ENCODE assay signal across 1 cellular context in the genomic region with DNA sequence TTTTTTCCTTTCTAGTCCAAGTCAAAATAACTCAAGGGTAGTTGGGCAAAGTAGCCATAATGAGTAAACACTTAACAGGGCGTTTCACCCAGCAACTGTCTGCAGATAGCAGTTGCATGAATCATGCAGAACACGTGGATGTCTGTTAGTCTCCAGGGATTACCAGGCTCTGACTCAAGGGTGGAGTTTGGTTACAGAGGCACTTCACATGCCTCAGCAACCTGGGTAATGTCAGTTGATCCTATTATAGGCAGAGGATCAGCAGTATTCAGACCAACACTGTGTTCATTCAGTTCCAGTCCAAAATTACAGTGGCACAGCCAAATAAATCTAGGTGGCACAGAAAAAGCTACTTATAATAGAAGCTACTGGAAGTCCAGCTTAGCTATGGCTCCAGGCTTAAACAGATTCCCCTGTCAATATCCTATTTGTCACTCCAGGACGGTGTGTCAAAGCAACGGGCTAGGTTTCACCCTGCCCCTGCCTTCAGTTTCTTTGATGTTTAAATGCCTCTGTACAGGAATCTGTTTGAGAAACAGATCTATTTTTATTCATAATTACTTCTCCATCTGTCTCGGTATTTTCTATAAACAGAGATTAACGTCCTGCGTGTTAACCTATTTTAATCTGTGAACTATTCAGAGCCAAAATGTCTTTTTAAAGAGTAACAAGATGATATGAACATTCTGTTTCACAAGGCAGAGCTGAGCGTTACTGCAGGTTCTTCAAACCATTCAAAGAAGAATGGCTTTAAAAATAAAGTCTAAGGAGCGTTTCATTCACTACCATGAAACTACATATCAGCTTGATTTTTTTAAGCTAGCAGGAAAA.
TF ChIP-seq lines count a peak whose summit lies in the region.

No MANE protein-coding gene starts in this region.

TF ChIP-seq in HEK293, 187 proteins besides CTCF, POLR2A, EP300 and RAD21 (continued from another document and continues in another):
- TF ChIP-seq, protein P1, sequence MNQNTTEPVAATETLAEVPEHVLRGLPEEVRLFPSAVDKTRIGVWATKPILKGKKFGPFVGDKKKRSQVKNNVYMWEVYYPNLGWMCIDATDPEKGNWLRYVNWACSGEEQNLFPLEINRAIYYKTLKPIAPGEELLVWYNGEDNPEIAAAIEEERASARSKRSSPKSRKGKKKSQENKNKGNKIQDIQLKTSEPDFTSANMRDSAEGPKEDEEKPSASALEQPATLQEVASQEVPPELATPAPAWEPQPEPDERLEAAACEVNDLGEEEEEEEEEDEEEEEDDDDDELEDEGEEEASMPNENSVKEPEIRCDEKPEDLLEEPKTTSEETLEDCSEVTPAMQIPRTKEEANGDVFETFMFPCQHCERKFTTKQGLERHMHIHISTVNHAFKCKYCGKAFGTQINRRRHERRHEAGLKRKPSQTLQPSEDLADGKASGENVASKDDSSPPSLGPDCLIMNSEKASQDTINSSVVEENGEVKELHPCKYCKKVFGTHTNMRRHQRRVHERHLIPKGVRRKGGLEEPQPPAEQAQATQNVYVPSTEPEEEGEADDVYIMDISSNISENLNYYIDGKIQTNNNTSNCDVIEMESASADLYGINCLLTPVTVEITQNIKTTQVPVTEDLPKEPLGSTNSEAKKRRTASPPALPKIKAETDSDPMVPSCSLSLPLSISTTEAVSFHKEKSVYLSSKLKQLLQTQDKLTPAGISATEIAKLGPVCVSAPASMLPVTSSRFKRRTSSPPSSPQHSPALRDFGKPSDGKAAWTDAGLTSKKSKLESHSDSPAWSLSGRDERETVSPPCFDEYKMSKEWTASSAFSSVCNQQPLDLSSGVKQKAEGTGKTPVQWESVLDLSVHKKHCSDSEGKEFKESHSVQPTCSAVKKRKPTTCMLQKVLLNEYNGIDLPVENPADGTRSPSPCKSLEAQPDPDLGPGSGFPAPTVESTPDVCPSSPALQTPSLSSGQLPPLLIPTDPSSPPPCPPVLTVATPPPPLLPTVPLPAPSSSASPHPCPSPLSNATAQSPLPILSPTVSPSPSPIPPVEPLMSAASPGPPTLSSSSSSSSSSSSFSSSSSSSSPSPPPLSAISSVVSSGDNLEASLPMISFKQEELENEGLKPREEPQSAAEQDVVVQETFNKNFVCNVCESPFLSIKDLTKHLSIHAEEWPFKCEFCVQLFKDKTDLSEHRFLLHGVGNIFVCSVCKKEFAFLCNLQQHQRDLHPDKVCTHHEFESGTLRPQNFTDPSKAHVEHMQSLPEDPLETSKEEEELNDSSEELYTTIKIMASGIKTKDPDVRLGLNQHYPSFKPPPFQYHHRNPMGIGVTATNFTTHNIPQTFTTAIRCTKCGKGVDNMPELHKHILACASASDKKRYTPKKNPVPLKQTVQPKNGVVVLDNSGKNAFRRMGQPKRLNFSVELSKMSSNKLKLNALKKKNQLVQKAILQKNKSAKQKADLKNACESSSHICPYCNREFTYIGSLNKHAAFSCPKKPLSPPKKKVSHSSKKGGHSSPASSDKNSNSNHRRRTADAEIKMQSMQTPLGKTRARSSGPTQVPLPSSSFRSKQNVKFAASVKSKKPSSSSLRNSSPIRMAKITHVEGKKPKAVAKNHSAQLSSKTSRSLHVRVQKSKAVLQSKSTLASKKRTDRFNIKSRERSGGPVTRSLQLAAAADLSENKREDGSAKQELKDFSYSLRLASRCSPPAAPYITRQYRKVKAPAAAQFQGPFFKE (tag by site-specific recombination; IDR thresholded peaks at IDR 0.05; ENCODE audit: borderline replicate concordance), result no peak
- TF ChIP-seq ZNF548 (tag by site-specific recombination; IDR thresholded peaks at IDR 0.05) (no peak), HOXA7 (CRISPR knock-in tag; IDR thresholded peaks at IDR 0.05; ENCODE audit: borderline replicate concordance) (no peak), ZNF239 (tag by site-specific recombination; IDR thresholded peaks at IDR 0.05) (no peak), ZNF473 (tag by site-specific recombination; IDR thresholded peaks at IDR 0.05) (no peak), ZSCAN23 (tag by site-specific recombination; IDR thresholded peaks at IDR 0.05) (peak; percentile 69; the same call in 1 of the 2 replicates), TSHZ1 (tag by site-specific recombination; IDR thresholded peaks at IDR 0.05; ENCODE audit: borderline replicate concordance) (peak; percentile 96), SCRT2 (tag by site-specific recombination; IDR thresholded peaks at IDR 0.05) (peak; percentile 42; the same call in 1 of the 2 replicates), ZNF76 (tag by site-specific recombination; IDR thresholded peaks at IDR 0.05; ENCODE audit: borderline replicate concordance, low read depth) (peak; percentile 77), ZNF560 (tag by site-specific recombination; IDR thresholded peaks at IDR 0.05; ENCODE audit: borderline replicate concordance) (no peak), ZNF157 (tag by site-specific recombination; IDR thresholded peaks at IDR 0.05) (no peak), ZNF670 (tag by site-specific recombination; IDR thresholded peaks at IDR 0.05; ENCODE audit: low read depth) (no peak), ZNF555 (tag by site-specific recombination; conservative IDR thresholded peaks at IDR 0.05) (no peak), ZNF311 (tag by site-specific recombination; IDR thresholded peaks at IDR 0.05; ENCODE audit: borderline replicate concordance) (no peak), BCL6B (tag by site-specific recombination; IDR thresholded peaks at IDR 0.05) (no peak), KLF10 (tag by site-specific recombination; IDR thresholded peaks at IDR 0.05) (peak; percentile 78), ZNF596 (tag by site-specific recombination; IDR thresholded peaks at IDR 0.05) (no peak), ZNF518A (tag by site-specific recombination; conservative IDR thresholded peaks at IDR 0.05; ENCODE audit: low read depth) (peak; percentile 62; the same call in 1 of the 2 replicates), ZNF600 (tag by site-specific recombination; IDR thresholded peaks at IDR 0.05) (peak; percentile 79), ZNF146 (tag by site-specific recombination; IDR thresholded peaks at IDR 0.05) (no peak), ZNF654 (tag by site-specific recombination; IDR thresholded peaks at IDR 0.05; ENCODE audit: low read depth) (peak; percentile 4; the same call in 1 of the 2 replicates), ZNF24 (tag by site-specific recombination; IDR thresholded peaks at IDR 0.05) (peak; percentile 96), SP2 (tag by site-specific recombination; IDR thresholded peaks at IDR 0.05) (no peak), ZNF510 (tag by site-specific recombination; IDR thresholded peaks at IDR 0.05; ENCODE audit: insufficient replicate concordance) (no peak)
- TF ChIP-seq, protein P2, sequence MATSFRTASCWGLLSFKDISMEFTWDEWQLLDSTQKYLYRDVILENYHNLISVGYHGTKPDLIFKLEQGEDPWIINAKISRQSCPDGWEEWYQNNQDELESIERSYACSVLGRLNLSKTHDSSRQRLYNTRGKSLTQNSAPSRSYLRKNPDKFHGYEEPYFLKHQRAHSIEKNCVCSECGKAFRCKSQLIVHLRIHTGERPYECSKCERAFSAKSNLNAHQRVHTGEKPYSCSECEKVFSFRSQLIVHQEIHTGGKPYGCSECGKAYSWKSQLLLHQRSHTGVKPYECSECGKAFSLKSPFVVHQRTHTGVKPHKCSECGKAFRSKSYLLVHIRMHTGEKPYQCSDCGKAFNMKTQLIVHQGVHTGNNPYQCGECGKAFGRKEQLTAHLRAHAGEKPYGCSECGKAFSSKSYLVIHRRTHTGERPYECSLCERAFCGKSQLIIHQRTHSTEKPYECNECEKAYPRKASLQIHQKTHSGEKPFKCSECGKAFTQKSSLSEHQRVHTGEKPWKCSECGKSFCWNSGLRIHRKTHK (tag by site-specific recombination; IDR thresholded peaks at IDR 0.05), result no peak
- TF ChIP-seq, protein P3, sequence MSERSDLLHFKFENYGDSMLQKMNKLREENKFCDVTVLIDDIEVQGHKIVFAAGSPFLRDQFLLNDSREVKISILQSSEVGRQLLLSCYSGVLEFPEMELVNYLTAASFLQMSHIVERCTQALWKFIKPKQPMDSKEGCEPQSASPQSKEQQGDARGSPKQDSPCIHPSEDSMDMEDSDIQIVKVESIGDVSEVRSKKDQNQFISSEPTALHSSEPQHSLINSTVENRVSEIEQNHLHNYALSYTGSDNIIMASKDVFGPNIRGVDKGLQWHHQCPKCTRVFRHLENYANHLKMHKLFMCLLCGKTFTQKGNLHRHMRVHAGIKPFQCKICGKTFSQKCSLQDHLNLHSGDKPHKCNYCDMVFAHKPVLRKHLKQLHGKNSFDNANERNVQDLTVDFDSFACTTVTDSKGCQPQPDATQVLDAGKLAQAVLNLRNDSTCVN (tag by site-specific recombination; optimal IDR thresholded peaks at IDR 0.05), result no peak
- TF ChIP-seq, protein P4, sequence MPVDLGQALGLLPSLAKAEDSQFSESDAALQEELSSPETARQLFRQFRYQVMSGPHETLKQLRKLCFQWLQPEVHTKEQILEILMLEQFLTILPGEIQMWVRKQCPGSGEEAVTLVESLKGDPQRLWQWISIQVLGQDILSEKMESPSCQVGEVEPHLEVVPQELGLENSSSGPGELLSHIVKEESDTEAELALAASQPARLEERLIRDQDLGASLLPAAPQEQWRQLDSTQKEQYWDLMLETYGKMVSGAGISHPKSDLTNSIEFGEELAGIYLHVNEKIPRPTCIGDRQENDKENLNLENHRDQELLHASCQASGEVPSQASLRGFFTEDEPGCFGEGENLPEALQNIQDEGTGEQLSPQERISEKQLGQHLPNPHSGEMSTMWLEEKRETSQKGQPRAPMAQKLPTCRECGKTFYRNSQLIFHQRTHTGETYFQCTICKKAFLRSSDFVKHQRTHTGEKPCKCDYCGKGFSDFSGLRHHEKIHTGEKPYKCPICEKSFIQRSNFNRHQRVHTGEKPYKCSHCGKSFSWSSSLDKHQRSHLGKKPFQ (tag by site-specific recombination; IDR thresholded peaks at IDR 0.05), result no peak
